ENCODE assay signal across 19 cellular contexts in genomic region chr21:35120631-35121180, GRCh38.
DNase-seq lines count a peak whose midpoint lies in the region; ATAC-seq and TF ChIP-seq lines count a peak whose summit lies in the region.
"Had no signal": no experiment of that assay in that cellular context is flagged by ENCODE, and none has a peak within 500 bp of the region (broad histone marks: within the 10 kb centered on the region; RNA-seq: fewer than 3 reads in every experiment).

No MANE protein-coding gene starts in this region.

- TF ChIP-seq CTCF in DND-41 (IDR thresholded peaks at IDR 0.05; ENCODE audit: borderline replicate concordance, extremely low read depth, low read length, poor library complexity, severe bottlenecking) (peak; percentile 10), WTC11 (IDR thresholded peaks at IDR 0.05) (no peak), colonic mucosa (IDR thresholded peaks at IDR 0.05) (no peak)

- ATAC-seq in DND-41 (ENCODE audit: insufficient read depth, low read depth): no peak
- peak; percentile 60; the same call in 1 of the 2 replicates for ATAC-seq in WTC11
- ATAC-seq in GM21723 (IDR thresholded peaks at IDR 0.05; ENCODE audit: unreplicated experiment): no peak
- no peak for ATAC-seq in HG02973 (IDR thresholded peaks at IDR 0.05; ENCODE audit: unreplicated experiment)
- ATAC-seq: activated T-cell treated with anti-CD3 and anti-CD28 coated beads, Interleukin-2, amount 50 U/mL, for 72 hours; left ventricle myocardium superior; mucosa of descending colon had no signal

- H3K27me3 ChIP-seq in DND-41 (ENCODE audit: insufficient read depth, low read length, poor library complexity) (no peaks in the 10 kb centered on the region), colonic mucosa (no peaks in the 10 kb centered on the region)

- H3K9me3 Mint-ChIP-seq in WTC11: peaks cover 23% of the 10 kb centered on the region

- H3K4me1 ChIP-seq in DND-41 (ENCODE audit: insufficient read depth, low read length) (no peaks in the 10 kb centered on the region), colonic mucosa (no peaks in the 10 kb centered on the region)

- H3K4me3 ChIP-seq in DND-41 (ENCODE audit: low read depth in 1 of 2, low read length in 2 of 2) (no peak overlapping the region), colonic mucosa (no peak overlapping the region)
- H3K4me3 ChIP-seq: mucosa of descending colon, PC-9 had no signal

- H3K9me3 ChIP-seq in DND-41 (ENCODE audit: insufficient read depth, low read length, severe bottlenecking): no peaks in the 10 kb centered on the region
- H3K9me3 ChIP-seq in colonic mucosa: no peaks in the 10 kb centered on the region
- H3K9me3 ChIP-seq: mucosa of descending colon had no signal

- no peak overlapping the region for H3K4me2 ChIP-seq in DND-41 (ENCODE audit: insufficient read depth, low read length)
- H3K4me2 ChIP-seq: PC-9 had no signal

- H3K79me2 ChIP-seq in DND-41 (ENCODE audit: insufficient read depth, low read length): no peaks in the 10 kb centered on the region

- DNase-seq in COLO668 (lab: John Stamatoyannopoulos, UW; ENCODE audit: unreplicated experiment): peak; percentile 93
- DNase-seq in DND-41: no peak
- DNase-seq in NCI-H2107 (lab: John Stamatoyannopoulos, UW): peak; percentile 83
- DNase-seq in WTC11 (ENCODE audit: low spot score): no peak
- no peak for DNase-seq in SIG-M5 (lab: John Stamatoyannopoulos, UW)
- DNase-seq in colonic mucosa: no peak
- DNase-seq: activated naive CD8-positive, alpha-beta T cell treated with anti-CD3 and anti-CD28 coated beads for 36 hours; activated T-cell treated with anti-CD3 and anti-CD28 coated beads, Interleukin-2, amount 50 U/mL, for 72 hours; head of caudate nucleus; KBM-7; left ventricle myocardium superior; NCI-H1048; PC-9; stimulated activated CD4-positive, alpha-beta T cell treated with anti-CD3 and anti-CD28 coated beads, Interleukin-12 subunit alpha, Interleukin-12 subunit beta, amount 100 ng/mL, for 4 hours had no signal

- no peak overlapping the region for H3K27ac Mint-ChIP-seq in WTC11
- H3K27ac Mint-ChIP-seq: activated naive CD8-positive, alpha-beta T cell treated with anti-CD3 and anti-CD28 coated beads for 36 hours; activated T-cell treated with anti-CD3 and anti-CD28 coated beads, Interleukin-2, amount 50 U/mL, for 72 hours; brain; T-helper 2 cell treated with Interferon-gamma antibody and Interleukin-4, amounts not matched to agents 5 μg/mL and 100 μg/mL, for 36 hours had no signal

- H3K36me3 ChIP-seq in DND-41 (ENCODE audit: insufficient read depth, low read length): no peaks in the 10 kb centered on the region
- H3K36me3 ChIP-seq in colonic mucosa: no peaks in the 10 kb centered on the region

- H3K27me3 Mint-ChIP-seq in WTC11 (ENCODE audit: low read depth): no peaks in the 10 kb centered on the region
- H3K27me3 Mint-ChIP-seq: activated naive CD8-positive, alpha-beta T cell treated with anti-CD3 and anti-CD28 coated beads for 36 hours; brain had no signal

- H3K4me3 Mint-ChIP-seq in WTC11: no peak overlapping the region
- H3K4me3 Mint-ChIP-seq: activated naive CD8-positive, alpha-beta T cell treated with anti-CD3 and anti-CD28 coated beads for 36 hours; activated T-cell treated with anti-CD3 and anti-CD28 coated beads, Interleukin-2, amount 50 U/mL, for 72 hours; brain; T-helper 2 cell treated with Interferon-gamma antibody and Interleukin-4, amounts not matched to agents 5 μg/mL and 100 μg/mL, for 36 hours had no signal

- POLR2A ChIA-PET in WTC11 (lab: Charles Lee): no interaction called here

- intact Hi-C loops in colonic mucosa (cut with DNase I): no loop called here

- no peak overlapping the region for H2AFZ ChIP-seq in DND-41 (ENCODE audit: low read depth, low read length)
- H2AFZ ChIP-seq: PC-9 had no signal

- H3K4me1 Mint-ChIP-seq in WTC11: peaks cover 8% of the 10 kb centered on the region; the same call in 1 of the 2 replicates
- H3K4me1 Mint-ChIP-seq: activated naive CD8-positive, alpha-beta T cell treated with anti-CD3 and anti-CD28 coated beads for 36 hours; brain had no signal

- no peaks in the 10 kb centered on the region for H3K36me3 Mint-ChIP-seq in WTC11
- H3K36me3 Mint-ChIP-seq: activated naive CD8-positive, alpha-beta T cell treated with anti-CD3 and anti-CD28 coated beads for 36 hours; brain had no signal

- H3K9ac ChIP-seq in DND-41 (ENCODE audit: low read depth, low read length) (no peak overlapping the region), colonic mucosa (ENCODE audit: low read depth in 2 of 2, low read length in 2 of 2) (no peak overlapping the region)

- H3K27ac ChIP-seq in DND-41 (ENCODE audit: low read length) (peak overlapping the region; percentile 22; the same call in 1 of the 2 replicates), colonic mucosa (no peak overlapping the region)
- H3K27ac ChIP-seq: PC-9 had no signal

- CTCF ChIA-PET in WTC11 (lab: Charles Lee): interaction anchor here (1.0 to 1.7 kb wide), 4 partner anchors 24 to 375 kb away, joined by 3 to 7 read pairs (median 6); no protein-coding TSS in a partner anchor

- no peaks in the 10 kb centered on the region for H4K20me1 ChIP-seq in DND-41 (ENCODE audit: insufficient read depth, low read length)

TF ChIP-seq in WTC11, 78 proteins besides CTCF, POLR2A, EP300 and RAD21 (continues in another document):
- TF ChIP-seq HMGA2 (CRISPR knock-in tag; IDR thresholded peaks at IDR 0.05): no peak
- no peak for TF ChIP-seq AR (CRISPR knock-in tag; IDR thresholded peaks at IDR 0.05)
- TF ChIP-seq ERG (CRISPR knock-in tag; IDR thresholded peaks at IDR 0.05): no peak
- TF ChIP-seq PRDM15 (CRISPR knock-in tag; IDR thresholded peaks at IDR 0.05): no peak
- no peak for TF ChIP-seq PRRX2 (CRISPR knock-in tag; IDR thresholded peaks at IDR 0.05)
- TF ChIP-seq JUN (CRISPR knock-in tag; IDR thresholded peaks at IDR 0.05): no peak
- TF ChIP-seq ZNF423 (CRISPR knock-in tag; IDR thresholded peaks at IDR 0.05): no peak
- TF ChIP-seq NFE2L1 (CRISPR knock-in tag; IDR thresholded peaks at IDR 0.05): no peak

Comparison
In these comparisons a context has a peak if more than half of its experiments do, and no peak if none do; other contexts are left out.
1. DNase-seq: peak in COLO668 (single experiment) and NCI-H2107 (single experiment); none in DND-41 (single experiment), WTC11 (single experiment), SIG-M5 (single experiment) and colonic mucosa (single experiment).